Comparison of ENCODE assay signal across 10 cellular contexts in genomic region chr18:22391571-22392359, GRCh38. TPM values are rescaled to one million over a fixed set of nuclear protein-coding genes. Genes with fewer than 3 reads are reported as not detected.
DNase-seq lines count a peak whose midpoint lies in the region; ATAC-seq and TF ChIP-seq lines count a peak whose summit lies in the region.
"Had no signal": no experiment of that assay in that cellular context is flagged by ENCODE, and none has a peak within 500 bp of the region (broad histone marks: within the 10 kb centered on the region; RNA-seq: fewer than 3 reads in every experiment).

No MANE protein-coding gene starts in this region.

- no peak for TF ChIP-seq POLR2A in adrenal gland (IDR thresholded peaks at IDR 0.05)

- H3K27ac ChIP-seq in AG04450 (ENCODE audit: low read depth, low read length) (no peak overlapping the region), adrenal gland (peak overlapping the region in 1 of 5 donors; percentile 10)

- 0 out of 2 replicates have a peak, but pooled peaks cover 5% of the 10 kb centered on the region for H3K36me3 Mint-ChIP-seq in HFFc6 (ENCODE audit: low read depth)
- H3K36me3 Mint-ChIP-seq in progenitor cell of endocrine pancreas (ENCODE audit: insufficient read depth), result no peaks in the 10 kb centered on the region

- CTCF ChIA-PET in AG04450 (lab: Charles Lee), result no interaction called here

- H3K36me3 ChIP-seq in adrenal gland (replicated peaks in 1 of 2) (no peaks in the 10 kb centered on the region), mucosa of descending colon (ENCODE audit: low read depth) (no peaks in the 10 kb centered on the region)

- H3K4me1 ChIP-seq in adrenal gland (replicated peaks in 1 of 2) (no peaks in the 10 kb centered on the region), mucosa of descending colon (ENCODE audit: low read depth) (peaks cover 11% of the 10 kb centered on the region)

- H3K9me3 ChIP-seq in AG04450 (ENCODE audit: control insufficient read depth, insufficient read depth, low read length) (no peaks in the 10 kb centered on the region), adrenal gland (replicated peaks in 1 of 3) (no peaks in the 10 kb centered on the region), mucosa of descending colon (no peaks in the 10 kb centered on the region)

- H3K27me3 Mint-ChIP-seq in HFFc6 (ENCODE audit: insufficient read depth), result peaks cover 12% of the 10 kb centered on the region
- no peaks in the 10 kb centered on the region for H3K27me3 Mint-ChIP-seq in progenitor cell of endocrine pancreas

- DNase-seq in AG04450 (ENCODE audit: low read depth, low spot score) (peak; percentile 65), HFFc6 (peak; percentile 91), adrenal gland (peak; percentile 38 to 83 (median 62)), mucosa of descending colon (peak; percentile 64 to 65 (median 65)), GM19238 (ENCODE audit: insufficient read length, low spot score) (no peak), progenitor cell of endocrine pancreas (ENCODE audit: low spot score, unreplicated experiment) (no peak)
- DNase-seq: KG1 had no signal

- H3K4me3 Mint-ChIP-seq in HFFc6, result peak overlapping the region; percentile 4; the same call in 1 of the 2 replicates
- no peak overlapping the region for H3K4me3 Mint-ChIP-seq in progenitor cell of endocrine pancreas (ENCODE audit: low read depth)

- H3K9me3 Mint-ChIP-seq in HFFc6 (no peaks in the 10 kb centered on the region), progenitor cell of endocrine pancreas (ENCODE audit: low read depth) (no peaks in the 10 kb centered on the region)

- ATAC-seq in mucosa of descending colon (peak; percentile 95), HG03432 (IDR thresholded peaks at IDR 0.05; ENCODE audit: unreplicated experiment) (no peak), GM18861 (IDR thresholded peaks at IDR 0.05; ENCODE audit: unreplicated experiment) (no peak)

- H3K27me3 ChIP-seq in AG04450 (ENCODE audit: control insufficient read depth, insufficient read depth, low read length) (no peaks in the 10 kb centered on the region), adrenal gland (no peaks in the 10 kb centered on the region)

- WGBS in adrenal gland, 4 donors, result 43 to 48% (median 43%) methylated on average over 5 of the region's 5 CpGs

- H3K4me1 Mint-ChIP-seq in HFFc6 (ENCODE audit: low read depth) (peaks cover 22% of the 10 kb centered on the region), progenitor cell of endocrine pancreas (ENCODE audit: low read depth) (peaks cover 4% of the 10 kb centered on the region)

- H3K4me3 ChIP-seq in AG04450 (ENCODE audit: low read depth, low read length) (no peak overlapping the region), adrenal gland (no peak overlapping the region), mucosa of descending colon (no peak overlapping the region)

- intact Hi-C loops in adrenal gland (cut with DNase I) (no loop called here), mucosa of descending colon (cut with DNase I, micrococcal nuclease) (no loop called here)

- H3K27ac Mint-ChIP-seq in HFFc6, result peak overlapping the region; percentile 64
- no peak overlapping the region for H3K27ac Mint-ChIP-seq in progenitor cell of endocrine pancreas

- no peak for TF ChIP-seq CTCF in AG04450 (IDR thresholded peaks at IDR 0.05; ENCODE audit: low read depth, low read length)
- TF ChIP-seq CTCF in HFFc6 (IDR thresholded peaks at IDR 0.05), result no peak
- TF ChIP-seq CTCF in adrenal gland (IDR thresholded peaks at IDR 0.05), result no peak
- TF ChIP-seq CTCF in mucosa of descending colon (IDR thresholded peaks at IDR 0.05), result no peak
- TF ChIP-seq CTCF in progenitor cell of endocrine pancreas (IDR thresholded peaks at IDR 0.05; ENCODE audit: unreplicated experiment), result no peak

- POLR2A ChIA-PET in AG04450 (lab: Yijun Ruan, JAX), result no interaction called here

RNA-seq across cellular contexts. Expression of gene CTAGE1, which starts 25.9 kb away (rescaled TPM):
- polyA plus RNA-seq in AG04450 (2011; rRNA removed) (0.05 TPM in 1 of 2 replicates, not detected in the other), adrenal gland (not detected)
- polyA minus RNA-seq in AG04450 (2011; rRNA and poly(A)+ RNA removed), result not detected in 2 replicates
- total RNA-seq in HFFc6 (2021; fragmentation: NEBNext Ultra II Directional; extraction: Animal tissue kit (Norgen Biotek cat#: 25700)), result under 1 TPM; 0.11 to 0.30 (median 0.12) TPM
- total RNA-seq in adrenal gland (under 1 TPM in 2 of 8 donors, not detected in 6; 0.04 to 0.14 TPM), mucosa of descending colon (not detected), progenitor cell of endocrine pancreas (not detected in 2 replicates)
- polyA plus RNA-seq: neural cell had no signal

Comparison
In these comparisons a context has a peak if more than half of its experiments do, and no peak if none do; other contexts are left out.
1. DNase-seq: peak in AG04450 (single experiment), HFFc6 (single experiment), adrenal gland (7 of 7) and mucosa of descending colon (3 of 3); none in GM19238 (single experiment) and progenitor cell of endocrine pancreas (single experiment).